ENCODE assay signal across 8 cellular contexts in genomic region chr3:101687142-101687931, GRCh38. TPM values are rescaled to one million over a fixed set of nuclear protein-coding genes. Genes with fewer than 3 reads are reported as not detected.
DNase-seq lines count a peak whose midpoint lies in the region; ATAC-seq and TF ChIP-seq lines count a peak whose summit lies in the region.

No MANE protein-coding gene starts in this region.

- TSS peak; percentile 89 for BruUV-seq in Panc1 (replicated peaks; lab: Mats Ljungman, UMichigan)

- DNase-seq in CD1c-positive myeloid dendritic cell (ENCODE audit: extremely low spot score) (peak; percentile 66), Panc1 (ENCODE audit: low read depth, low spot score) (no peak), neuronal stem cell (ENCODE audit: low spot score) (no peak), activated gamma-delta T cell (lab: John Stamatoyannopoulos, UW) (no peak), NK-92 (lab: John Stamatoyannopoulos, UW; ENCODE audit: unreplicated experiment) (no peak)

- H3K9ac ChIP-seq in neuronal stem cell (ENCODE audit: low read depth, low read length, poor library complexity): no peak overlapping the region

- no peak for TF ChIP-seq CTCF in Panc1 (IDR thresholded peaks at IDR 0.05)

- no peaks in the 10 kb centered on the region for H3K79me1 ChIP-seq in neuronal stem cell (ENCODE audit: low read depth, low read length)

- H3K4me2 ChIP-seq in neuronal stem cell (ENCODE audit: insufficient read depth, low read length, poor library complexity, severe bottlenecking): peak overlapping the region; percentile 31

- intact Hi-C loops in Panc1 (cut with micrococcal nuclease; ENCODE audit: unreplicated experiment): no loop called here

- H4K91ac ChIP-seq in neuronal stem cell (ENCODE audit: low read depth, low read length, poor library complexity): no peak overlapping the region

- WGBS in esophagus, 2 donors: 32 to 33% methylated on average over 25 of the region's 25 CpGs
- no CpG with 5 or more reads among the region's 25 CpGs for WGBS in neuronal stem cell (ENCODE audit: extremely low coverage in 2 of 2, insufficient read length in 2 of 2, insufficient replicate concordance in 1 of 2), 2 donors

- H3K23ac ChIP-seq in neuronal stem cell (ENCODE audit: low read depth, low read length, poor library complexity): no peak overlapping the region

- peak; percentile 38 for ATAC-seq in Panc1
- no peak for ATAC-seq in GM18873 (IDR thresholded peaks at IDR 0.05; ENCODE audit: low FRiP score, unreplicated experiment)
- no peak for ATAC-seq in HG02678 (IDR thresholded peaks at IDR 0.05; ENCODE audit: unreplicated experiment)

- H3K9me3 ChIP-seq in Panc1 (ENCODE audit: control insufficient read depth, insufficient read depth, low read depth, low read length): no peaks in the 10 kb centered on the region
- H3K9me3 ChIP-seq in esophagus (ENCODE audit: control insufficient read depth in 2 of 2, insufficient read depth in 1 of 2, low read depth in 1 of 2, low read length in 1 of 2): no peaks in the 10 kb centered on the region
- H3K9me3 ChIP-seq in neuronal stem cell (replicated peaks in 1 of 2; ENCODE audit: control insufficient read depth in 2 of 2, insufficient read depth in 1 of 2, low read depth in 1 of 2, low read length in 2 of 2): no peaks in the 10 kb centered on the region

- H2BK120ac ChIP-seq in neuronal stem cell (ENCODE audit: low read depth, low read length): no peak overlapping the region

- H3K4me1 ChIP-seq in Panc1 (ENCODE audit: control insufficient read depth, insufficient read depth, low read length) (peaks cover 35% of the 10 kb centered on the region), esophagus (ENCODE audit: control insufficient read depth in 2 of 2, insufficient read depth in 2 of 2, low read length in 1 of 2) (peaks cover 0 to 4% of the 10 kb centered on the region in 2 donors), neuronal stem cell (ENCODE audit: control insufficient read depth in 2 of 2, insufficient read depth in 1 of 2, low read depth in 1 of 2, low read length in 2 of 2) (peaks cover 4 to 10% of the 10 kb centered on the region in 2 donors)

- H3K4me3 ChIP-seq in Panc1 (ENCODE audit: low read depth in 2 of 2, low read length in 2 of 2): peak overlapping the region; percentile 86 to 89
- H3K4me3 ChIP-seq in esophagus (ENCODE audit: low read depth in 1 of 2, low read length in 2 of 2): peak overlapping the region; percentile 65 to 82
- peak overlapping the region in 1 of 2 donors; percentile 97 for H3K4me3 ChIP-seq in neuronal stem cell (ENCODE audit: low read length in 2 of 2)

- H3K18ac ChIP-seq in neuronal stem cell (ENCODE audit: low read length): no peak overlapping the region

- no peak overlapping the region for H2BK15ac ChIP-seq in neuronal stem cell (ENCODE audit: low read length)

- no peak overlapping the region for H4K8ac ChIP-seq in neuronal stem cell (ENCODE audit: low read depth, low read length)

- H3K4ac ChIP-seq in neuronal stem cell (ENCODE audit: low read length): no peak overlapping the region

- in situ Hi-C loops in Panc1 (cut with HindIII; ENCODE audit: low pct_unique_long_range_greater_than_20kb, low sequenced_read_pairs): no loop called here

- CTCF ChIA-PET in Panc1 (lab: Charles Lee): interaction anchor here (0.7 to 1.2 kb wide), 2 partner anchors 9 to 116 kb away, joined by 4 to 5 read pairs; no protein-coding TSS in a partner anchor

- H2AK5ac ChIP-seq in neuronal stem cell (ENCODE audit: low read depth, low read length): no peak overlapping the region

- H3K14ac ChIP-seq in neuronal stem cell (ENCODE audit: low read length): no peak overlapping the region

- H2AFZ ChIP-seq in neuronal stem cell (ENCODE audit: low read length): peak overlapping the region; percentile 65

- no peak overlapping the region for H2BK5ac ChIP-seq in neuronal stem cell (ENCODE audit: low read length)

- POLR2A ChIA-PET in Panc1 (lab: Charles Lee): interaction anchor here (2.2 kb wide), 1 partner anchor 11 kb away, joined by 14 read pairs; the partner anchor contains the start of gene ZBTB11

- H3K27me3 ChIP-seq in Panc1 (ENCODE audit: control insufficient read depth, insufficient read depth, low read length) (no peaks in the 10 kb centered on the region), esophagus (ENCODE audit: control insufficient read depth in 1 of 2, insufficient read depth in 2 of 2, low read length in 2 of 2) (no peaks in the 10 kb centered on the region), neuronal stem cell (ENCODE audit: control insufficient read depth in 3 of 3, insufficient read depth in 3 of 3, low read depth in 1 of 3, low read length in 3 of 3) (no peaks in the 10 kb centered on the region)

- H3K36me3 ChIP-seq in Panc1 (ENCODE audit: control insufficient read depth, insufficient read depth, low read length) (peaks cover 35% of the 10 kb centered on the region), esophagus (ENCODE audit: control insufficient read depth in 2 of 2, insufficient read depth in 2 of 2, low read length in 1 of 2) (peaks cover 0 to 6% of the 10 kb centered on the region in 2 donors), neuronal stem cell (replicated peaks in 1 of 2; ENCODE audit: control insufficient read depth in 2 of 2, insufficient read depth in 2 of 2, low read length in 2 of 2) (peaks cover 6 to 38% of the 10 kb centered on the region in 2 donors)

- H3K27ac ChIP-seq in Panc1 (ENCODE audit: low read length): peak overlapping the region; percentile 99
- peak overlapping the region; percentile 81 to 90 for H3K27ac ChIP-seq in esophagus (ENCODE audit: low read depth in 2 of 2, low read length in 1 of 2)
- no peak overlapping the region for H3K27ac ChIP-seq in neuronal stem cell (replicated peaks; ENCODE audit: low read length)

- no peak overlapping the region for H2BK12ac ChIP-seq in neuronal stem cell (ENCODE audit: low read length)

RNA-seq across cellular contexts. Expression of gene RPL24, which starts 0.8 kb away (rescaled TPM):
- total RNA-seq in Panc1 (2021; ENCODE audit: unreplicated experiment): 1,155 TPM
- 1,075 TPM for polyA plus RNA-seq in Panc1 (2012; ENCODE audit: insufficient read length)
- polyA plus RNA-seq in esophagus: 1,000 to 10,000 TPM; 1,475 to 2,292 TPM
- 3,875 TPM for polyA plus RNA-seq in neuronal stem cell (2013, experiment 1 of 2)
- polyA plus RNA-seq in neuronal stem cell (2013, experiment 2 of 2): 3,871 TPM

RNA-seq across cellular contexts. Expression of gene ZBTB11, which starts 10.4 kb away (rescaled TPM):
- total RNA-seq in Panc1 (2021; ENCODE audit: unreplicated experiment): 20.1 TPM
- polyA plus RNA-seq in Panc1 (2012; ENCODE audit: insufficient read length): 8.8 TPM
- 1 to 10 TPM; 5.0 to 6.7 TPM for polyA plus RNA-seq in esophagus
- polyA plus RNA-seq in neuronal stem cell (2013, experiment 1 of 2): 6.0 TPM
- 6.1 TPM for polyA plus RNA-seq in neuronal stem cell (2013, experiment 2 of 2)

RNA-seq across cellular contexts. Expression of gene CEP97, which starts 37.1 kb away (rescaled TPM):
- 17.4 TPM for total RNA-seq in Panc1 (2021; ENCODE audit: unreplicated experiment)
- polyA plus RNA-seq in Panc1 (2012; ENCODE audit: insufficient read length): 8.5 TPM
- 1 to 10 TPM in 1 of 2 donors, under 1 TPM in 1; 0.94 to 1.1 TPM for polyA plus RNA-seq in esophagus
- 9.6 TPM for polyA plus RNA-seq in neuronal stem cell (2013, experiment 1 of 2)
- polyA plus RNA-seq in neuronal stem cell (2013, experiment 2 of 2): 10.3 TPM
